ENCODE assay signal across 14 cellular contexts in genomic region chr17:52157603-52158449, GRCh38. TPM values are rescaled to one million over a fixed set of nuclear protein-coding genes. Genes with fewer than 3 reads are reported as not detected.
A peak's percentile ranks its signal among the peaks of the same experiment; 100 is the strongest.
DNase-seq lines count a peak whose midpoint lies in the region; ATAC-seq lines count a peak whose summit lies in the region.
"Had no signal": no experiment of that assay in that cellular context is flagged by ENCODE, and none has a peak within 500 bp of the region (broad histone marks: within the 10 kb centered on the region; RNA-seq: fewer than 3 reads in every experiment).

No MANE protein-coding gene starts in this region.

- H3K4me3 Mint-ChIP-seq in activated T-cell treated with anti-CD3 and anti-CD28 coated beads, Interleukin-2, amount 50 U/mL, for 72 hours: peak overlapping the region; percentile 51 to 69
- H3K4me3 Mint-ChIP-seq in activated T-cell treated with anti-CD3 and anti-CD28 coated beads, Interleukin-2, amount 50 U/mL, for 24 hours: no peak overlapping the region
- H3K4me3 Mint-ChIP-seq in activated T-helper 17 cell treated with anti-CD3 and anti-CD28 coated beads, Interleukin-2, amount 50 U/mL, for 72 hours: peak overlapping the region; percentile 59
- H3K4me3 Mint-ChIP-seq in natural killer cell treated with Interleukin-12 subunit alpha and Interleukin-12 subunit beta and Interleukin-15 and Interleukin-18, amount 100 ng/mL, for 72 hours: no peak overlapping the region
- H3K4me3 Mint-ChIP-seq: activated B cell treated with CpG ODN at 0.5 μM for 24 hours, B cell had no signal

- peak; percentile 32 to 41 for ATAC-seq in activated T-cell treated with anti-CD3 and anti-CD28 coated beads, Interleukin-2, amount 50 U/mL, for 72 hours (replicated peaks in 1 of 2)
- peak; percentile 18 for ATAC-seq in activated T-helper 17 cell treated with anti-CD3 and anti-CD28 coated beads, Interleukin-2, amount 50 U/mL, for 72 hours (replicated peaks)
- no peak for ATAC-seq in HG02981 (IDR thresholded peaks at IDR 0.05; ENCODE audit: unreplicated experiment)
- no peak for ATAC-seq in natural killer cell treated with Interleukin-12 subunit alpha and Interleukin-12 subunit beta and Interleukin-15 and Interleukin-18, amount 100 ng/mL, for 72 hours

- peaks cover 60% of the 10 kb centered on the region for H3K27me3 Mint-ChIP-seq in activated T-cell treated with anti-CD3 and anti-CD28 coated beads, Interleukin-2, amount 50 U/mL, for 72 hours (ENCODE audit: low read depth)
- H3K27me3 Mint-ChIP-seq in activated T-cell treated with anti-CD3 and anti-CD28 coated beads, Interleukin-2, amount 50 U/mL, for 24 hours: peaks cover 66% of the 10 kb centered on the region
- H3K27me3 Mint-ChIP-seq in activated T-helper 17 cell treated with anti-CD3 and anti-CD28 coated beads, Interleukin-2, amount 50 U/mL, for 72 hours: peaks cover 58% of the 10 kb centered on the region
- H3K27me3 Mint-ChIP-seq in natural killer cell treated with Interleukin-12 subunit alpha and Interleukin-12 subunit beta and Interleukin-15 and Interleukin-18, amount 100 ng/mL, for 72 hours: peaks cover 25 to 33% of the 10 kb centered on the region in 2 donors

- H3K27ac Mint-ChIP-seq in activated T-cell treated with anti-CD3 and anti-CD28 coated beads, Interleukin-2, amount 50 U/mL, for 72 hours: no peak overlapping the region
- H3K27ac Mint-ChIP-seq in activated T-cell treated with anti-CD3 and anti-CD28 coated beads, Interleukin-2, amount 50 U/mL, for 24 hours: no peak overlapping the region
- H3K27ac Mint-ChIP-seq in activated T-helper 17 cell treated with anti-CD3 and anti-CD28 coated beads, Interleukin-2, amount 50 U/mL, for 72 hours: no peak overlapping the region
- no peak overlapping the region for H3K27ac Mint-ChIP-seq in natural killer cell treated with Interleukin-12 subunit alpha and Interleukin-12 subunit beta and Interleukin-15 and Interleukin-18, amount 100 ng/mL, for 72 hours
- H3K27ac Mint-ChIP-seq: activated B cell treated with CpG ODN at 0.5 μM for 24 hours, B cell had no signal

- peak overlapping the region; percentile 44 for H3K27ac ChIP-seq in temporal lobe (ENCODE audit: low read depth, low read length)
- H3K27ac ChIP-seq: adrenal gland, uterus had no signal

- peaks cover 0 to 9% of the 10 kb centered on the region in 2 donors for H3K36me3 Mint-ChIP-seq in activated T-cell treated with anti-CD3 and anti-CD28 coated beads, Interleukin-2, amount 50 U/mL, for 72 hours (ENCODE audit: insufficient read depth in 2 of 2)
- no peaks in the 10 kb centered on the region for H3K36me3 Mint-ChIP-seq in activated T-cell treated with anti-CD3 and anti-CD28 coated beads, Interleukin-2, amount 50 U/mL, for 24 hours (ENCODE audit: low read depth)
- no peaks in the 10 kb centered on the region for H3K36me3 Mint-ChIP-seq in activated T-helper 17 cell treated with anti-CD3 and anti-CD28 coated beads, Interleukin-2, amount 50 U/mL, for 72 hours (ENCODE audit: low read depth)
- peaks cover 6% of the 10 kb centered on the region for H3K36me3 Mint-ChIP-seq in natural killer cell treated with Interleukin-12 subunit alpha and Interleukin-12 subunit beta and Interleukin-15 and Interleukin-18, amount 100 ng/mL, for 72 hours

- no peaks in the 10 kb centered on the region for H3K4me1 Mint-ChIP-seq in activated T-cell treated with anti-CD3 and anti-CD28 coated beads, Interleukin-2, amount 50 U/mL, for 72 hours (ENCODE audit: low read depth)
- H3K4me1 Mint-ChIP-seq in activated T-cell treated with anti-CD3 and anti-CD28 coated beads, Interleukin-2, amount 50 U/mL, for 24 hours (ENCODE audit: low read depth): peaks cover 6% of the 10 kb centered on the region
- H3K4me1 Mint-ChIP-seq in activated T-helper 17 cell treated with anti-CD3 and anti-CD28 coated beads, Interleukin-2, amount 50 U/mL, for 72 hours: peaks cover 5% of the 10 kb centered on the region
- no peaks in the 10 kb centered on the region for H3K4me1 Mint-ChIP-seq in natural killer cell treated with Interleukin-12 subunit alpha and Interleukin-12 subunit beta and Interleukin-15 and Interleukin-18, amount 100 ng/mL, for 72 hours (ENCODE audit: low read depth in 2 of 2)
- H3K4me1 Mint-ChIP-seq: activated B cell treated with CpG ODN at 0.5 μM for 24 hours, B cell had no signal

- peak in 1 of 2 donors; percentile 20 for DNase-seq in activated T-cell treated with anti-CD3 and anti-CD28 coated beads, Interleukin-2, amount 50 U/mL, for 72 hours
- no peak for DNase-seq in activated T-cell treated with anti-CD3 and anti-CD28 coated beads, Interleukin-2, amount 50 U/mL, for 24 hours
- peak; percentile 82 for DNase-seq in islet precursor cell
- DNase-seq in natural killer cell treated with Interleukin-12 subunit alpha and Interleukin-12 subunit beta and Interleukin-15 and Interleukin-18, amount 100 ng/mL, for 72 hours (ENCODE audit: low spot score): no peak
- DNase-seq in SKM-1 (lab: John Stamatoyannopoulos, UW; ENCODE audit: unreplicated experiment): no peak
- DNase-seq: activated B cell treated with CpG ODN at 0.5 μM for 24 hours, kidney glomerular epithelial cell, NCI-H1417 treated with DMSO at 0.1 percent for 48 hours, uterus had no signal

- peaks cover 0 to 3% of the 10 kb centered on the region in 2 donors for H3K9me3 Mint-ChIP-seq in activated T-cell treated with anti-CD3 and anti-CD28 coated beads, Interleukin-2, amount 50 U/mL, for 72 hours
- H3K9me3 Mint-ChIP-seq in activated T-cell treated with anti-CD3 and anti-CD28 coated beads, Interleukin-2, amount 50 U/mL, for 24 hours: peaks cover 5% of the 10 kb centered on the region
- H3K9me3 Mint-ChIP-seq in activated T-helper 17 cell treated with anti-CD3 and anti-CD28 coated beads, Interleukin-2, amount 50 U/mL, for 72 hours: no peaks in the 10 kb centered on the region
- peaks cover 5% of the 10 kb centered on the region for H3K9me3 Mint-ChIP-seq in natural killer cell treated with Interleukin-12 subunit alpha and Interleukin-12 subunit beta and Interleukin-15 and Interleukin-18, amount 100 ng/mL, for 72 hours
- H3K9me3 Mint-ChIP-seq: activated B cell treated with CpG ODN at 0.5 μM for 24 hours had no signal

RNA-seq across cellular contexts. Expression of gene CA10, which starts 0.7 kb away (rescaled TPM):
- total RNA-seq in activated T-cell treated with anti-CD3 and anti-CD28 coated beads, Interleukin-2, amount 50 U/mL, for 72 hours: not detected
- total RNA-seq in activated T-helper 17 cell treated with anti-CD3 and anti-CD28 coated beads, Interleukin-2, amount 50 U/mL, for 72 hours: under 1 TPM in 1 of 2 donors, not detected in 1; 0.56 TPM
- total RNA-seq in temporal lobe: 26.8 TPM
- not detected for total RNA-seq in natural killer cell treated with Interleukin-12 subunit alpha and Interleukin-12 subunit beta and Interleukin-15 and Interleukin-18, amount 100 ng/mL, for 72 hours
- total RNA-seq: activated B cell treated with CpG ODN at 0.5 μM for 24 hours, B cell had no signal

Comparison
In these comparisons a context has a peak if more than half of its experiments do, and no peak if none do; other contexts are left out.
1. H3K4me3 Mint-ChIP-seq: peak in activated T-cell treated with anti-CD3 and anti-CD28 coated beads, Interleukin-2, amount 50 U/mL, for 72 hours (2 of 2) and activated T-helper 17 cell treated with anti-CD3 and anti-CD28 coated beads, Interleukin-2, amount 50 U/mL, for 72 hours (single experiment); none in activated T-cell treated with anti-CD3 and anti-CD28 coated beads, Interleukin-2, amount 50 U/mL, for 24 hours (single experiment) and natural killer cell treated with Interleukin-12 subunit alpha and Interleukin-12 subunit beta and Interleukin-15 and Interleukin-18, amount 100 ng/mL, for 72 hours (single experiment).
2. ATAC-seq: peak in activated T-cell treated with anti-CD3 and anti-CD28 coated beads, Interleukin-2, amount 50 U/mL, for 72 hours (2 of 2) and activated T-helper 17 cell treated with anti-CD3 and anti-CD28 coated beads, Interleukin-2, amount 50 U/mL, for 72 hours (single experiment); none in HG02981 (single experiment) and natural killer cell treated with Interleukin-12 subunit alpha and Interleukin-12 subunit beta and Interleukin-15 and Interleukin-18, amount 100 ng/mL, for 72 hours (0 of 2).
3. RNA of gene CA10, which starts 0.7 kb away (total RNA-seq): 26.8 TPM in temporal lobe (single experiment); 0.56 TPM in activated T-helper 17 cell treated with anti-CD3 and anti-CD28 coated beads, Interleukin-2, amount 50 U/mL, for 72 hours, not detected in natural killer cell treated with Interleukin-12 subunit alpha and Interleukin-12 subunit beta and Interleukin-15 and Interleukin-18, amount 100 ng/mL, for 72 hours and not detected in activated T-cell treated with anti-CD3 and anti-CD28 coated beads, Interleukin-2, amount 50 U/mL, for 72 hours; every median in the first group is over 10 times any median in the second.